8 cellular contexts compared by ENCODE assay signal in genomic region chr1:182604128-182604834, GRCh38. TPM values are rescaled to one million over a fixed set of nuclear protein-coding genes. Genes with fewer than 3 reads are reported as not detected.
DNase-seq lines count a peak whose midpoint lies in the region; ATAC-seq, FAIRE-seq and TF ChIP-seq lines count a peak whose summit lies in the region.

Gene RGS16 (minus strand): TSS chr1:182604389. CDS start chr1:182604259, 130 bp downstream.

- no peak within 1 kb of the TSS for H2AK5ac ChIP-seq in H1 (ENCODE audit: low read depth, low read length)

- no peaks in the 10 kb centered on the region for H3K79me1 ChIP-seq in H1 (ENCODE audit: low read depth, low read length)

- no peaks in the 10 kb centered on the region for H3K79me2 ChIP-seq in H1 (ENCODE audit: control insufficient read depth in 1 of 2, insufficient read depth in 2 of 2, low read length in 2 of 2)

- peaks cover 36% of the 10 kb centered on the region for H3K27me3 Mint-ChIP-seq in activated CD8-positive, alpha-beta memory T cell treated with anti-CD3 and anti-CD28 coated beads, Interleukin-2, amount 10 ng/mL, durations not matched to agents 7 days and 5 days

- H3K9me3 Mint-ChIP-seq in activated CD8-positive, alpha-beta memory T cell treated with anti-CD3 and anti-CD28 coated beads, Interleukin-2, amount 10 ng/mL, durations not matched to agents 7 days and 5 days (ENCODE audit: low read depth), result no peaks in the 10 kb centered on the region

- peaks cover 10 to 15% (median 12%) of the 10 kb centered on the region in 4 experiments; a peak in 6 of 8 replicates for H3K36me3 ChIP-seq in H1 (ENCODE audit: control insufficient read depth in 2 of 4, insufficient read depth in 4 of 4, low read length in 3 of 4)

- no peak within 1 kb of the TSS for H3K4ac ChIP-seq in H1 (replicated peaks; ENCODE audit: insufficient read length, low read depth, low read length)

- peak within 1 kb of the TSS; percentile 11 for H3K56ac ChIP-seq in H1 (replicated peaks; ENCODE audit: insufficient read length, low read depth, low read length)

- H3K14ac ChIP-seq in H1 (ENCODE audit: insufficient read length), result no peak within 1 kb of the TSS

- 6% methylated on average over 37 of the region's 44 CpGs; no CpG with 5 or more reads in 1 of the 2 experiments for WGBS in H1 (ENCODE audit: extremely low coverage in 1 of 2, insufficient coverage in 1 of 2, insufficient read length in 1 of 2, insufficient replicate concordance in 2 of 2, low coverage in 1 of 2, low lambda C conversion rate in 2 of 2, missing lambda C conversion rate in 1 of 2), 2 experiments

- H2AFZ ChIP-seq in H1 (ENCODE audit: low read length), result peak within 1 kb of the TSS; percentile 47; the same call in 1 of the 2 replicates

- peaks cover 4 to 19% (median 8%) of the 10 kb centered on the region in 4 experiments for H3K4me1 ChIP-seq in H1 (replicated peaks in 1 of 4; ENCODE audit: control insufficient read depth in 3 of 4, insufficient read depth in 4 of 4, low read length in 3 of 4)

- peaks cover 7% of the 10 kb centered on the region for H3K23me2 ChIP-seq in H1 (ENCODE audit: low read depth, low read length)

- H3K23ac ChIP-seq in H1 (ENCODE audit: insufficient read length), result no peak within 1 kb of the TSS

- H3K36me3 Mint-ChIP-seq in activated CD8-positive, alpha-beta memory T cell treated with anti-CD3 and anti-CD28 coated beads, Interleukin-2, amount 10 ng/mL, durations not matched to agents 7 days and 5 days, result peaks cover 5% of the 10 kb centered on the region

- DNase-seq in COR-L47 (lab: John Stamatoyannopoulos, UW) (peak; percentile 93), HUDEP-2 (lab: John Stamatoyannopoulos, UW; ENCODE audit: unreplicated experiment in 76 of 76) (peak in 74 of 76 experiments; percentile 44 to 95 (median 86)), NOMO-1 treated with dmso at 0.1 percent for 144 hours (lab: John Stamatoyannopoulos, UW; ENCODE audit: unreplicated experiment) (peak; percentile 91), H1 (ENCODE audit: low read depth in 1 of 2, low spot score in 2 of 2) (peak in 1 of 2 experiments; percentile 95), mesenteric fat pad (ENCODE audit: low spot score) (peak; percentile 98)
- peak; percentile 95 for DNase-seq in activated CD8-positive, alpha-beta memory T cell treated with anti-CD3 and anti-CD28 coated beads, Interleukin-2, amount 10 ng/mL, durations not matched to agents 7 days and 5 days
- DNase-seq in stimulated activated CD8-positive, alpha-beta memory T cell treated with anti-CD3 and anti-CD28 coated beads, Interleukin-15, amount 100 ng/mL, for 4 hours (ENCODE audit: low read depth in 2 of 2), result peak; percentile 79 to 87

- H3K18ac ChIP-seq in H1 (ENCODE audit: extremely low read depth, low read length), result peak within 1 kb of the TSS; percentile 74; the same call in 1 of the 2 replicates

- peaks cover 2 to 4% of the 10 kb centered on the region in 2 experiments for H4K20me1 ChIP-seq in H1 (replicated peaks in 1 of 2; ENCODE audit: control insufficient read depth in 1 of 2, insufficient read depth in 2 of 2, low read length in 2 of 2)

- H3K9ac ChIP-seq in H1 (replicated peaks in 1 of 4; ENCODE audit: extremely low read depth in 1 of 4, low read depth in 3 of 4, low read length in 3 of 4), result peak within 1 kb of the TSS in 2 of 4 experiments; percentile 8 to 50; a peak in 3 of 7 replicates

- H3K27ac Mint-ChIP-seq in activated CD8-positive, alpha-beta memory T cell treated with anti-CD3 and anti-CD28 coated beads, Interleukin-2, amount 10 ng/mL, durations not matched to agents 7 days and 5 days, result peak within 1 kb of the TSS; percentile 74

- H3K4me3 ChIP-seq in H1 (ENCODE audit: extremely low read depth in 1 of 4, insufficient read depth in 2 of 4, low read depth in 3 of 4, low read length in 4 of 4), result peak within 1 kb of the TSS; percentile 41 to 66 (median 50)

- no peak within 1 kb of the TSS; the same call in 1 of the 2 replicates for H2BK15ac ChIP-seq in H1 (ENCODE audit: low read length)

- peak within 1 kb of the TSS; percentile 58 for H4K91ac ChIP-seq in H1 (replicated peaks; ENCODE audit: insufficient read length, low read length)

- CTCF ChIA-PET in activated CD8-positive, alpha-beta memory T cell treated with anti-CD3 and anti-CD28 coated beads, Interleukin-2, amount 10 ng/mL, durations not matched to agents 7 days and 5 days (lab: Charles Lee), result interaction anchor here (0.9 to 19.9 kb wide), 5 partner anchors 10 to 182 kb away, joined by 3 to 715 read pairs (median 98); partner anchors contain the start of genes NPL and RNASEL
- CTCF ChIA-PET in H1 (lab: Charles Lee; ENCODE audit: partially characterized antibody), result interaction anchor here (0.6 to 37.1 kb wide), 14 partner anchors 9 to 208 kb away, joined by 3 to 1131 read pairs (median 5); partner anchors contain the start of gene NPL

- peak within 1 kb of the TSS; percentile 44 for H4K5ac ChIP-seq in H1 (ENCODE audit: insufficient read length, low read depth, low read length)

- peaks cover 26% of the 10 kb centered on the region for H3K4me1 Mint-ChIP-seq in activated CD8-positive, alpha-beta memory T cell treated with anti-CD3 and anti-CD28 coated beads, Interleukin-2, amount 10 ng/mL, durations not matched to agents 7 days and 5 days

- peak; percentile 82 for ATAC-seq in GM21360 (IDR thresholded peaks at IDR 0.05; ENCODE audit: unreplicated experiment)
- ATAC-seq in activated CD8-positive, alpha-beta memory T cell treated with anti-CD3 and anti-CD28 coated beads, Interleukin-2, amount 10 ng/mL, durations not matched to agents 7 days and 5 days, result peak; percentile 93

- peak within 1 kb of the TSS; percentile 70; the same call in 1 of the 2 replicates for H4K8ac ChIP-seq in H1 (ENCODE audit: extremely low read depth, insufficient read depth, low read length)

- no peak for TF ChIP-seq EP300 in H1 (IDR thresholded peaks at IDR 0.05; ENCODE audit: borderline replicate concordance in 1 of 2, low read depth in 2 of 2, low read length in 2 of 2)

- no peak within 1 kb of the TSS; the same call in none of the 2 replicates for H2BK20ac ChIP-seq in H1 (ENCODE audit: low read length)

- FAIRE-seq in H1 (lab: Jason Lieb, UNC), result no peak

- TF ChIP-seq RAD21 in H1 (IDR thresholded peaks at IDR 0.05 in 1 of 2, conservative IDR thresholded peaks at IDR 0.05 in 1 of 2; ENCODE audit: low read depth in 2 of 2, low read length in 2 of 2), result no peak; a peak in 1 of 4 replicates

- no peak within 1 kb of the TSS for H2BK120ac ChIP-seq in H1 (replicated peaks; ENCODE audit: low read depth, low read length)

- POLR2A ChIA-PET in H1 (lab: Charles Lee; ENCODE audit: partially characterized antibody), result interaction anchor here (0.6 to 15.0 kb wide), 14 partner anchors 9 to 202 kb away, joined by 3 to 231 read pairs (median 4); partner anchors contain the start of genes NPL and RNASEL

- 0 out of 2 replicates have a peak within 1 kb of the TSS, but pooled peaks have one; percentile 6 for H2BK5ac ChIP-seq in H1 (ENCODE audit: low read depth, low read length)

- peak within 1 kb of the TSS; percentile 76 to 84 for H3K4me2 ChIP-seq in H1 (ENCODE audit: insufficient read depth in 1 of 2, low read depth in 2 of 2, low read length in 2 of 2)

- peak within 1 kb of the TSS; percentile 34; the same call in 1 of the 2 replicates for H3K27ac ChIP-seq in H1 (ENCODE audit: low read depth, low read length)

- peak within 1 kb of the TSS; percentile 76; the same call in 1 of the 2 replicates for H2BK12ac ChIP-seq in H1 (ENCODE audit: low read depth, low read length)

- H3K9me3 ChIP-seq in H1 (ENCODE audit: insufficient read depth in 2 of 2, low read depth in 1 of 2, low read length in 1 of 2), result no peaks in the 10 kb centered on the region

- H3K27me3 ChIP-seq in H1 (replicated peaks in 1 of 4; ENCODE audit: control insufficient read depth in 3 of 4, extremely low read depth in 1 of 4, insufficient read depth in 3 of 4, low read length in 3 of 4), result peaks cover 0 to 31% (median 20%) of the 10 kb centered on the region in 4 experiments; a peak in 6 of 7 replicates

- TF ChIP-seq CTCF in H1 (IDR thresholded peaks at IDR 0.05; ENCODE audit: control extremely low read depth in 1 of 3, insufficient read depth in 1 of 3, low read depth in 1 of 3, low read length in 3 of 3), result no peak

- TF ChIP-seq POLR2A in H1 (IDR thresholded peaks at IDR 0.05; ENCODE audit: control extremely low read depth in 1 of 2, low read depth in 2 of 2, low read length in 2 of 2), result peak; percentile 86 to 87

- H3K4me3 Mint-ChIP-seq in activated CD8-positive, alpha-beta memory T cell treated with anti-CD3 and anti-CD28 coated beads, Interleukin-2, amount 10 ng/mL, durations not matched to agents 7 days and 5 days, result no peak within 1 kb of the TSS

TF ChIP-seq in H1, 55 proteins besides CTCF, POLR2A, EP300 and RAD21 (continues in another document):
- TF ChIP-seq PHF8 (conservative IDR thresholded peaks at IDR 0.05; ENCODE audit: low read depth, low read length) (0 out of 2 replicates have a peak, but pooled peaks have one; percentile 29), KDM5A (IDR thresholded peaks at IDR 0.05; ENCODE audit: low read length) (no peak), ASH2L (IDR thresholded peaks at IDR 0.05; ENCODE audit: low read length) (peak; percentile 44), KDM1A (IDR thresholded peaks at IDR 0.05; ENCODE audit: borderline replicate concordance, low read length) (no peak), HDAC2 (IDR thresholded peaks at IDR 0.05; ENCODE audit: borderline replicate concordance in 1 of 2, low read depth in 2 of 2, low read length in 2 of 2) (peak in 1 of 2 experiments; percentile 88; a peak in 1 of 4 replicates), SUZ12 (IDR thresholded peaks at IDR 0.05; ENCODE audit: low read length) (no peak), TAF1 (IDR thresholded peaks at IDR 0.05; ENCODE audit: low read depth, low read length) (peak; percentile 82), KDM4A (IDR thresholded peaks at IDR 0.05; ENCODE audit: low read depth, low read length, severe bottlenecking) (peak; percentile 85), SP4 (IDR thresholded peaks at IDR 0.05; ENCODE audit: low read length) (no peak)
- TF ChIP-seq, protein P1, sequence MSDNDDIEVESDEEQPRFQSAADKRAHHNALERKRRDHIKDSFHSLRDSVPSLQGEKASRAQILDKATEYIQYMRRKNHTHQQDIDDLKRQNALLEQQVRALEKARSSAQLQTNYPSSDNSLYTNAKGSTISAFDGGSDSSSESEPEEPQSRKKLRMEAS (IDR thresholded peaks at IDR 0.05), result peak; percentile 97

RNA-seq across cellular contexts. Expression of gene RGS16, which starts in this region (rescaled TPM):
- total RNA-seq in activated CD8-positive, alpha-beta memory T cell treated with anti-CD3 and anti-CD28 coated beads, Interleukin-2, amount 10 ng/mL, durations not matched to agents 7 days and 5 days, result 10 to 100 TPM in 1 of 2 experiments, 1 to 10 TPM in 1; 1.8 to 39.9 TPM
- total RNA-seq in H1 (2021; fragmentation: NEBNext Ultra II Directional; extraction: Animal tissue kit (Norgen Biotek cat#: 25700)), result 8.1 and 9.8 TPM in 2 replicates
- polyA plus RNA-seq in H1 (2011; rRNA removed), result 5.7 and 7.7 TPM in 2 replicates
- polyA plus RNA-seq in H1 (2011; cell fraction: cytosol; rRNA removed), result 8.6 TPM
- 9.3 TPM for polyA plus RNA-seq in H1 (2011; cell fraction: nucleus; rRNA removed)
- 7.5 to 8.3 TPM (median 8.1 TPM) in 4 replicates for polyA plus RNA-seq in H1 (2012, experiment 1 of 2)
- 8.6 TPM for polyA plus RNA-seq in H1 (2012, experiment 2 of 2)
- polyA plus RNA-seq in H1 (2013, experiment 1 of 2), result 5.7 TPM
- polyA plus RNA-seq in H1 (2013, experiment 2 of 2), result 5.4 TPM
- polyA minus RNA-seq in H1 (2011; rRNA and poly(A)+ RNA removed), result 4.1 and 5.1 TPM in 2 replicates
- polyA minus RNA-seq in H1 (2011; cell fraction: cytosol; rRNA and poly(A)+ RNA removed), result 5.7 TPM
- polyA minus RNA-seq in H1 (2011; cell fraction: nucleus; rRNA and poly(A)+ RNA removed), result 6.7 TPM
- 25.0 TPM for total RNA-seq in mesenteric fat pad
